1 cellular context compared by ENCODE assay signal in genomic region chr1:212586429-212587303, GRCh38.
TF ChIP-seq lines count a peak whose summit lies in the region.

No MANE protein-coding gene starts in this region.

TF ChIP-seq in GM12878, 131 proteins besides CTCF, POLR2A, EP300 and RAD21 (continued from another document and continues in another):
- TF ChIP-seq ZBTB4 (CRISPR knock-in tag; IDR thresholded peaks at IDR 0.05) (no peak), SREBF1 (IDR thresholded peaks at IDR 0.05; ENCODE audit: low read length) (no peak), MTA2 (IDR thresholded peaks at IDR 0.05; ENCODE audit: low read depth) (peak; percentile 86), SKIL (IDR thresholded peaks at IDR 0.05; ENCODE audit: low read depth, poor library complexity, severe bottlenecking) (peak; percentile 66), MXI1 (IDR thresholded peaks at IDR 0.05; ENCODE audit: low read depth, low read length) (no peak), RB1 (IDR thresholded peaks at IDR 0.05; ENCODE audit: borderline replicate concordance) (no peak), ZSCAN29 (IDR thresholded peaks at IDR 0.05) (no peak), ASH2L (IDR thresholded peaks at IDR 0.05; ENCODE audit: borderline replicate concordance, low read depth) (no peak), SMARCA5 (IDR thresholded peaks at IDR 0.05) (no peak), EGR1 (IDR thresholded peaks at IDR 0.05; ENCODE audit: borderline replicate concordance in 1 of 2, low read depth in 2 of 2, low read length in 2 of 2) (no peak), RBBP5 (conservative IDR thresholded peaks at IDR 0.05) (no peak), IRF4 (IDR thresholded peaks at IDR 0.05; ENCODE audit: low read depth, low read length) (peak; percentile 68; the same call in 1 of the 2 replicates), NR2F1 (conservative IDR thresholded peaks at IDR 0.05) (peak; percentile 59; the same call in 1 of the 2 replicates), IKZF1 (conservative IDR thresholded peaks at IDR 0.05) (peak; percentile 84), NR2C2 (IDR thresholded peaks at IDR 0.05; ENCODE audit: borderline replicate concordance, control insufficient read depth, insufficient read length, low read depth) (no peak), SMAD5 (IDR thresholded peaks at IDR 0.05; ENCODE audit: low read depth) (no peak), NFXL1 (IDR thresholded peaks at IDR 0.05; ENCODE audit: borderline replicate concordance) (no peak), BMI1 (IDR thresholded peaks at IDR 0.05; ENCODE audit: borderline replicate concordance) (no peak), EED (IDR thresholded peaks at IDR 0.05; ENCODE audit: low read depth) (peak; percentile 81), HSF1 (IDR thresholded peaks at IDR 0.05; ENCODE audit: low read depth, low read length) (no peak), ESRRA (IDR thresholded peaks at IDR 0.05; ENCODE audit: low read length) (no peak), NR2C1 (IDR thresholded peaks at IDR 0.05) (no peak), PAX5 (IDR thresholded peaks at IDR 0.05; ENCODE audit: borderline replicate concordance, low read depth, low read length) (peak; percentile 74), TBL1XR1 (IDR thresholded peaks at IDR 0.05; ENCODE audit: low read depth, low read length) (no peak; the same call in 1 of the 2 replicates), SIN3A (IDR thresholded peaks at IDR 0.05; ENCODE audit: low read depth, low read length) (no peak), HDAC2 (IDR thresholded peaks at IDR 0.05) (no peak), BCL11A (IDR thresholded peaks at IDR 0.05; ENCODE audit: low read depth, low read length) (peak; percentile 76), REST (IDR thresholded peaks at IDR 0.05; ENCODE audit: low read depth, low read length) (0 out of 2 replicates have a peak, but pooled peaks have one; percentile 35), CHD1 (IDR thresholded peaks at IDR 0.05; ENCODE audit: low read depth, low read length) (no peak), ZNF687 (IDR thresholded peaks at IDR 0.05) (0 out of 2 replicates have a peak, but pooled peaks have one; percentile 30), EZH2 (IDR thresholded peaks at IDR 0.05; ENCODE audit: borderline replicate concordance, control insufficient read depth, low read depth, low read length) (no peak), HDGF (IDR thresholded peaks at IDR 0.05) (no peak), RELA (IDR thresholded peaks at IDR 0.05; ENCODE audit: borderline replicate concordance, partially characterized antibody) (peak; percentile 31), MTA3 (IDR thresholded peaks at IDR 0.05; ENCODE audit: borderline replicate concordance, low read length) (no peak), ZNF217 (IDR thresholded peaks at IDR 0.05) (no peak), ZNF592 (IDR thresholded peaks at IDR 0.05) (0 out of 2 replicates have a peak, but pooled peaks have one; percentile 47), WRNIP1 (IDR thresholded peaks at IDR 0.05; ENCODE audit: borderline replicate concordance, low read depth, low read length) (no peak), TCF7 (IDR thresholded peaks at IDR 0.05; ENCODE audit: borderline replicate concordance) (no peak), CBFB (IDR thresholded peaks at IDR 0.05; ENCODE audit: low read depth) (no peak), SUPT20H (IDR thresholded peaks at IDR 0.05; ENCODE audit: borderline replicate concordance, control insufficient read depth, low read depth, low read length) (no peak), BCLAF1 (IDR thresholded peaks at IDR 0.05) (no peak), SMC3 (IDR thresholded peaks at IDR 0.05; ENCODE audit: borderline replicate concordance, low read length) (peak; percentile 15; the same call in 1 of the 2 replicates)
